ENCODE assay signal across 1 cellular context in the genomic region with DNA sequence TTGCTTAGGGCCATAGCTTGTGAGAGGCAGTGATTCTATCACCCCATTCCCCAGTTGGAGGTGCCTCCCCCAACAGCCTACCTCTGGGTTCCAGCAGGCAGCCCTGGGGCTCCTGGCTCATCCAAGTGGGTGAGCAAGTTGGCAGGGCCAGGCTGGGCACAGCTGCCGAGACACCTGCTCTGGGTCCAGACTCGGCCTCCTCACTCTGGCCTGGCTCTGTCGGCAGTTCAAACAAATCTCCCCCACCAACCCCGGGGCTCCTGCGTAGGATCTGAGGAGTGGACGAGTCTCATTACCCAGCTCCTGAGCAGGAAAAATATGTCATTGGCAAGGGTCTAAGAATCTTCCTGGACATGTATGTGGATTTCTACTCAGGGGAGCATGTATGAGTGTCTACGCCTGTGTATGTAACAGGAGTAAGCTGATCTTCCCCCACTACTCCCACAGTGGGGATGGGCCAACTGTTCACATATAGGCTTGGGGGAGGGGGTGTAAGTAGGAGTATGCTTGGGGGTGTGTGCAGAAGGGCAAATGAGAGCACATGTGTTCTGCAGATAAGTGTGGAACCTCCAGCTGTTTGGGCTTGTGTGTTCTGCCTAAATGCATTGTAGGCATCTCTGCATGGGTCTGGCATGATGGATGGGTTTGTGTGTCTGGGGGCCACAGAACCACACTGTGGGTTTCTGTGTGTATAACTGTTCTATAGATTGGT.
A peak's percentile ranks its signal among the peaks of the same experiment; 100 is the strongest.
TF ChIP-seq lines count a peak whose summit lies in the region.

No MANE protein-coding gene starts in this region.

TF ChIP-seq in K562, 482 proteins besides CTCF, POLR2A, EP300 and RAD21 (continued from another document and continues in another):
- TF ChIP-seq, protein P1, sequence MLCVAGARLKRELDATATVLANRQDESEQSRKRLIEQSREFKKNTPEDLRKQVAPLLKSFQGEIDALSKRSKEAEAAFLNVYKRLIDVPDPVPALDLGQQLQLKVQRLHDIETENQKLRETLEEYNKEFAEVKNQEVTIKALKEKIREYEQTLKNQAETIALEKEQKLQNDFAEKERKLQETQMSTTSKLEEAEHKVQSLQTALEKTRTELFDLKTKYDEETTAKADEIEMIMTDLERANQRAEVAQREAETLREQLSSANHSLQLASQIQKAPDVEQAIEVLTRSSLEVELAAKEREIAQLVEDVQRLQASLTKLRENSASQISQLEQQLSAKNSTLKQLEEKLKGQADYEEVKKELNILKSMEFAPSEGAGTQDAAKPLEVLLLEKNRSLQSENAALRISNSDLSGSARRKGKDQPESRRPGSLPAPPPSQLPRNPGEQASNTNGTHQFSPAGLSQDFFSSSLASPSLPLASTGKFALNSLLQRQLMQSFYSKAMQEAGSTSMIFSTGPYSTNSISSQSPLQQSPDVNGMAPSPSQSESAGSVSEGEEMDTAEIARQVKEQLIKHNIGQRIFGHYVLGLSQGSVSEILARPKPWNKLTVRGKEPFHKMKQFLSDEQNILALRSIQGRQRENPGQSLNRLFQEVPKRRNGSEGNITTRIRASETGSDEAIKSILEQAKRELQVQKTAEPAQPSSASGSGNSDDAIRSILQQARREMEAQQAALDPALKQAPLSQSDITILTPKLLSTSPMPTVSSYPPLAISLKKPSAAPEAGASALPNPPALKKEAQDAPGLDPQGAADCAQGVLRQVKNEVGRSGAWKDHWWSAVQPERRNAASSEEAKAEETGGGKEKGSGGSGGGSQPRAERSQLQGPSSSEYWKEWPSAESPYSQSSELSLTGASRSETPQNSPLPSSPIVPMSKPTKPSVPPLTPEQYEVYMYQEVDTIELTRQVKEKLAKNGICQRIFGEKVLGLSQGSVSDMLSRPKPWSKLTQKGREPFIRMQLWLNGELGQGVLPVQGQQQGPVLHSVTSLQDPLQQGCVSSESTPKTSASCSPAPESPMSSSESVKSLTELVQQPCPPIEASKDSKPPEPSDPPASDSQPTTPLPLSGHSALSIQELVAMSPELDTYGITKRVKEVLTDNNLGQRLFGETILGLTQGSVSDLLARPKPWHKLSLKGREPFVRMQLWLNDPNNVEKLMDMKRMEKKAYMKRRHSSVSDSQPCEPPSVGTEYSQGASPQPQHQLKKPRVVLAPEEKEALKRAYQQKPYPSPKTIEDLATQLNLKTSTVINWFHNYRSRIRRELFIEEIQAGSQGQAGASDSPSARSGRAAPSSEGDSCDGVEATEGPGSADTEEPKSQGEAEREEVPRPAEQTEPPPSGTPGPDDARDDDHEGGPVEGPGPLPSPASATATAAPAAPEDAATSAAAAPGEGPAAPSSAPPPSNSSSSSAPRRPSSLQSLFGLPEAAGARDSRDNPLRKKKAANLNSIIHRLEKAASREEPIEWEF (CRISPR knock-in tag; IDR thresholded peaks at IDR 0.05), result no peak
- TF ChIP-seq RBM15 (IDR thresholded peaks at IDR 0.05; ENCODE audit: insufficient read depth, low read length) (no peak), SIX5 (IDR thresholded peaks at IDR 0.05; ENCODE audit: borderline replicate concordance in 1 of 2, insufficient read depth in 1 of 2, low read depth in 1 of 2, low read length in 2 of 2) (no peak), CREM (IDR thresholded peaks at IDR 0.05; ENCODE audit: low read depth) (peak; percentile 74), ZNF212 (CRISPR knock-in tag; IDR thresholded peaks at IDR 0.05) (0 out of 2 replicates have a peak, but pooled peaks have one; percentile 7), NR3C1 (CRISPR knock-in tag; IDR thresholded peaks at IDR 0.05) (no peak), MTA3 (IDR thresholded peaks at IDR 0.05; ENCODE audit: borderline replicate concordance) (peak; percentile 92), ZNF175 (CRISPR knock-in tag; IDR thresholded peaks at IDR 0.05; ENCODE audit: low read depth) (0 out of 2 replicates have a peak, but pooled peaks have one; percentile 27), RBM17 (IDR thresholded peaks at IDR 0.05; ENCODE audit: borderline replicate concordance, low read depth, low read length) (no peak), BCOR (IDR thresholded peaks at IDR 0.05) (peak; percentile 72; the same call in 1 of the 2 replicates), HDAC6 (IDR thresholded peaks at IDR 0.05; ENCODE audit: low read depth, low read length) (no peak), ZZZ3 (IDR thresholded peaks at IDR 0.05) (no peak), SMARCE1 (IDR thresholded peaks at IDR 0.05) (peak; percentile 68; the same call in 1 of the 2 replicates), ZNF41 (CRISPR knock-in tag; conservative IDR thresholded peaks at IDR 0.05) (no peak), MTA2 (IDR thresholded peaks at IDR 0.05; ENCODE audit: low read depth) (peak; percentile 79), HMGN3 (IDR thresholded peaks at IDR 0.05; ENCODE audit: borderline replicate concordance, extremely low read depth, insufficient read length, low read depth, low read length) (no peak), ZNF699 (CRISPR knock-in tag; IDR thresholded peaks at IDR 0.05; ENCODE audit: insufficient replicate concordance) (no peak), MEF2D (tag; conservative IDR thresholded peaks at IDR 0.05; ENCODE audit: low read depth) (no peak), NCOR1 (IDR thresholded peaks at IDR 0.05) (peak; percentile 94), ARNT (IDR thresholded peaks at IDR 0.05) (peak; percentile 75 to 80), TEAD4 (IDR thresholded peaks at IDR 0.05; ENCODE audit: low read length) (peak; percentile 84), TEAD4 (CRISPR knock-in tag; IDR thresholded peaks at IDR 0.05; ENCODE audit: borderline replicate concordance) (no peak), ZNF445 (CRISPR knock-in tag; IDR thresholded peaks at IDR 0.05; ENCODE audit: low read depth) (no peak), ZKSCAN3 (CRISPR knock-in tag; IDR thresholded peaks at IDR 0.05) (no peak), KDM5B (IDR thresholded peaks at IDR 0.05; ENCODE audit: insufficient replicate concordance, low read depth, low read length) (peak; percentile 83), HDAC2 (IDR thresholded peaks at IDR 0.05) (peak; percentile 81; the same call in 1 of the 2 replicates), PRMT5 (CRISPR knock-in tag; IDR thresholded peaks at IDR 0.05) (no peak), ZNF316 (IDR thresholded peaks at IDR 0.05) (no peak), ZNF57 (CRISPR knock-in tag; IDR thresholded peaks at IDR 0.05) (no peak; the same call in 1 of the 2 replicates), ZNF347 (CRISPR knock-in tag; IDR thresholded peaks at IDR 0.05; ENCODE audit: low read depth) (no peak), RFX5 (IDR thresholded peaks at IDR 0.05; ENCODE audit: low read depth, low read length) (no peak), KAT7 (CRISPR knock-in tag; IDR thresholded peaks at IDR 0.05; ENCODE audit: borderline replicate concordance) (peak; percentile 86; the same call in 1 of the 2 replicates), SP1 (CRISPR knock-in tag; IDR thresholded peaks at IDR 0.05) (peak; percentile 89; the same call in 1 of the 2 replicates), POLR2H (tag; IDR thresholded peaks at IDR 0.05; ENCODE audit: low read depth) (peak; percentile 83), ARHGAP35 (IDR thresholded peaks at IDR 0.05; ENCODE audit: partially characterized antibody) (no peak), EWSR1 (IDR thresholded peaks at IDR 0.05; ENCODE audit: borderline replicate concordance, low read depth, partially characterized antibody) (no peak), OTX1 (CRISPR knock-in tag; IDR thresholded peaks at IDR 0.05) (0 out of 2 replicates have a peak, but pooled peaks have one; percentile 38), KLF16 (IDR thresholded peaks at IDR 0.05) (peak; percentile 88), LCOR (CRISPR knock-in tag; IDR thresholded peaks at IDR 0.05) (peak; percentile 76), RFX7 (CRISPR knock-in tag; IDR thresholded peaks at IDR 0.05) (no peak; the same call in 1 of the 2 replicates), MEF2A (IDR thresholded peaks at IDR 0.05; ENCODE audit: control insufficient read depth, low read depth, low read length) (no peak; the same call in 1 of the 2 replicates), SNRNP70 (optimal IDR thresholded peaks at IDR 0.05; ENCODE audit: low read depth, low read length) (no peak), MAFK (IDR thresholded peaks at IDR 0.05; ENCODE audit: low read length) (peak; percentile 14; the same call in 1 of the 2 replicates), NR1H2 (CRISPR knock-in tag; IDR thresholded peaks at IDR 0.05) (no peak), GATAD2A (IDR thresholded peaks at IDR 0.05) (peak; percentile 52; the same call in 1 of the 2 replicates), CREBBP (IDR thresholded peaks at IDR 0.05; ENCODE audit: low read depth, low read length) (no peak)
- TF ChIP-seq, protein P2, sequence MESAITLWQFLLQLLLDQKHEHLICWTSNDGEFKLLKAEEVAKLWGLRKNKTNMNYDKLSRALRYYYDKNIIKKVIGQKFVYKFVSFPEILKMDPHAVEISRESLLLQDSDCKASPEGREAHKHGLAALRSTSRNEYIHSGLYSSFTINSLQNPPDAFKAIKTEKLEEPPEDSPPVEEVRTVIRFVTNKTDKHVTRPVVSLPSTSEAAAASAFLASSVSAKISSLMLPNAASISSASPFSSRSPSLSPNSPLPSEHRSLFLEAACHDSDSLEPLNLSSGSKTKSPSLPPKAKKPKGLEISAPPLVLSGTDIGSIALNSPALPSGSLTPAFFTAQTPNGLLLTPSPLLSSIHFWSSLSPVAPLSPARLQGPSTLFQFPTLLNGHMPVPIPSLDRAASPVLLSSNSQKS (CRISPR knock-in tag; IDR thresholded peaks at IDR 0.05), result no peak
- TF ChIP-seq, protein P3, sequence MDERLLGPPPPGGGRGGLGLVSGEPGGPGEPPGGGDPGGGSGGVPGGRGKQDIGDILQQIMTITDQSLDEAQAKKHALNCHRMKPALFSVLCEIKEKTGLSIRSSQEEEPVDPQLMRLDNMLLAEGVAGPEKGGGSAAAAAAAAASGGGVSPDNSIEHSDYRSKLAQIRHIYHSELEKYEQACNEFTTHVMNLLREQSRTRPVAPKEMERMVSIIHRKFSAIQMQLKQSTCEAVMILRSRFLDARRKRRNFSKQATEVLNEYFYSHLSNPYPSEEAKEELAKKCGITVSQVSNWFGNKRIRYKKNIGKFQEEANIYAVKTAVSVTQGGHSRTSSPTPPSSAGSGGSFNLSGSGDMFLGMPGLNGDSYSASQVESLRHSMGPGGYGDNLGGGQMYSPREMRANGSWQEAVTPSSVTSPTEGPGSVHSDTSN (CRISPR knock-in tag; IDR thresholded peaks at IDR 0.05; ENCODE audit: low read depth), result no peak
- TF ChIP-seq, protein P3 (tag; conservative IDR thresholded peaks at IDR 0.05; ENCODE audit: low read depth), result peak; percentile 77
- TF ChIP-seq, protein P4, sequence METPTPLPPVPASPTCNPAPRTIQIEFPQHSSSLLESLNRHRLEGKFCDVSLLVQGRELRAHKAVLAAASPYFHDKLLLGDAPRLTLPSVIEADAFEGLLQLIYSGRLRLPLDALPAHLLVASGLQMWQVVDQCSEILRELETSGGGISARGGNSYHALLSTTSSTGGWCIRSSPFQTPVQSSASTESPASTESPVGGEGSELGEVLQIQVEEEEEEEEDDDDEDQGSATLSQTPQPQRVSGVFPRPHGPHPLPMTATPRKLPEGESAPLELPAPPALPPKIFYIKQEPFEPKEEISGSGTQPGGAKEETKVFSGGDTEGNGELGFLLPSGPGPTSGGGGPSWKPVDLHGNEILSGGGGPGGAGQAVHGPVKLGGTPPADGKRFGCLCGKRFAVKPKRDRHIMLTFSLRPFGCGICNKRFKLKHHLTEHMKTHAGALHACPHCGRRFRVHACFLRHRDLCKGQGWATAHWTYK (CRISPR knock-in tag; IDR thresholded peaks at IDR 0.05), result no peak
- TF ChIP-seq, protein P5, sequence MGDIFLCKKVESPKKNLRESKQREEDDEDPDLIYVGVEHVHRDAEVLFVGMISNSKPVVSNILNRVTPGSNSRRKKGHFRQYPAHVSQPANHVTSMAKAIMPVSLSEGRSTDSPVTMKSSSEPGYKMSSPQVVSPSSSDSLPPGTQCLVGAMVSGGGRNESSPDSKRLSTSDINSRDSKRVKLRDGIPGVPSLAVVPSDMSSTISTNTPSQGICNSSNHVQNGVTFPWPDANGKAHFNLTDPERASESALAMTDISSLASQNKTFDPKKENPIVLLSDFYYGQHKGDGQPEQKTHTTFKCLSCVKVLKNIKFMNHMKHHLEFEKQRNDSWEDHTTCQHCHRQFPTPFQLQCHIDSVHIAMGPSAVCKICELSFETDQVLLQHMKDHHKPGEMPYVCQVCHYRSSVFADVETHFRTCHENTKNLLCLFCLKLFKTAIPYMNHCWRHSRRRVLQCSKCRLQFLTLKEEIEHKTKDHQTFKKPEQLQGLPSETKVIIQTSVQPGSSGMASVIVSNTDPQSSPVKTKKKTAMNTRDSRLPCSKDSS (IDR thresholded peaks at IDR 0.05; ENCODE audit: low read depth, partially characterized antibody), result no peak
- TF ChIP-seq, protein P6, sequence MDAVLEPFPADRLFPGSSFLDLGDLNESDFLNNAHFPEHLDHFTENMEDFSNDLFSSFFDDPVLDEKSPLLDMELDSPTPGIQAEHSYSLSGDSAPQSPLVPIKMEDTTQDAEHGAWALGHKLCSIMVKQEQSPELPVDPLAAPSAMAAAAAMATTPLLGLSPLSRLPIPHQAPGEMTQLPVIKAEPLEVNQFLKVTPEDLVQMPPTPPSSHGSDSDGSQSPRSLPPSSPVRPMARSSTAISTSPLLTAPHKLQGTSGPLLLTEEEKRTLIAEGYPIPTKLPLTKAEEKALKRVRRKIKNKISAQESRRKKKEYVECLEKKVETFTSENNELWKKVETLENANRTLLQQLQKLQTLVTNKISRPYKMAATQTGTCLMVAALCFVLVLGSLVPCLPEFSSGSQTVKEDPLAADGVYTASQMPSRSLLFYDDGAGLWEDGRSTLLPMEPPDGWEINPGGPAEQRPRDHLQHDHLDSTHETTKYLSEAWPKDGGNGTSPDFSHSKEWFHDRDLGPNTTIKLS (IDR thresholded peaks at IDR 0.05; ENCODE audit: borderline replicate concordance, low read depth), result peak; percentile 25; the same call in 1 of the 2 replicates
- TF ChIP-seq, protein P7, sequence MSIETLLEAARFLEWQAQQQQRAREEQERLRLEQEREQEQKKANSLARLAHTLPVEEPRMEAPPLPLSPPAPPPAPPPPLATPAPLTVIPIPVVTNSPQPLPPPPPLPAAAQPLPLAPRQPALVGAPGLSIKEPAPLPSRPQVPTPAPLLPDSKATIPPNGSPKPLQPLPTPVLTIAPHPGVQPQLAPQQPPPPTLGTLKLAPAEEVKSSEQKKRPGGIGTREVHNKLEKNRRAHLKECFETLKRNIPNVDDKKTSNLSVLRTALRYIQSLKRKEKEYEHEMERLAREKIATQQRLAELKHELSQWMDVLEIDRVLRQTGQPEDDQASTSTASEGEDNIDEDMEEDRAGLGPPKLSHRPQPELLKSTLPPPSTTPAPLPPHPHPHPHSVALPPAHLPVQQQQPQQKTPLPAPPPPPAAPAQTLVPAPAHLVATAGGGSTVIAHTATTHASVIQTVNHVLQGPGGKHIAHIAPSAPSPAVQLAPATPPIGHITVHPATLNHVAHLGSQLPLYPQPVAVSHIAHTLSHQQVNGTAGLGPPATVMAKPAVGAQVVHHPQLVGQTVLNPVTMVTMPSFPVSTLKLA (conservative IDR thresholded peaks at IDR 0.05), result peak; percentile 94 to 97
